In genomic region chr4:42331914-42332368, GRCh38 we compare ENCODE assay signal across 14 cellular contexts.
DNase-seq lines count a peak whose midpoint lies in the region; ATAC-seq lines count a peak whose summit lies in the region.
"Had no signal": no experiment of that assay in that cellular context is flagged by ENCODE, and none has a peak within 500 bp of the region (broad histone marks: within the 10 kb centered on the region; RNA-seq: fewer than 3 reads in every experiment).

No MANE protein-coding gene starts in this region.

- in situ Hi-C loops in Caki2 (cut with HindIII; ENCODE audit: low pct_unique_long_range_greater_than_20kb, low sequenced_read_pairs), result no loop called here

- DNase-seq in Caki2 (ENCODE audit: low read depth) (peak; percentile 44), RPMI7951 (ENCODE audit: low read depth) (peak; percentile 21), iris pigment epithelial cell (ENCODE audit: low read depth) (peak; percentile 2), 8988T (no peak), AG08395 (ENCODE audit: low spot score) (no peak)
- DNase-seq: C1 segment of cervical spinal cord; cerebellar nuclear complex; NCI-H69; stimulated activated CD4-positive, alpha-beta T cell treated with anti-CD3 and anti-CD28 coated beads, Interleukin-2, amount 100 ng/mL, for 48 hours; substantia nigra had no signal

- ATAC-seq in GM21717 (IDR thresholded peaks at IDR 0.05; ENCODE audit: unreplicated experiment) (peak; percentile 62), HG03135 (IDR thresholded peaks at IDR 0.05; ENCODE audit: unreplicated experiment) (no peak), HG02642 (IDR thresholded peaks at IDR 0.05; ENCODE audit: poor library complexity, unreplicated experiment) (no peak)
- ATAC-seq: natural killer cell treated with Interleukin-12 subunit alpha and Interleukin-12 subunit beta and Interleukin-15 and Interleukin-18, amount 100 ng/mL, for 72 hours had no signal

Comparison
In these comparisons a context has a peak if more than half of its experiments do, and no peak if none do; other contexts are left out.
1. DNase-seq: peak in Caki2 (single experiment), RPMI7951 (single experiment) and iris pigment epithelial cell (single experiment); none in 8988T (single experiment) and AG08395 (single experiment).